ENCODE assay signal across 17 cellular contexts in the genomic region with DNA sequence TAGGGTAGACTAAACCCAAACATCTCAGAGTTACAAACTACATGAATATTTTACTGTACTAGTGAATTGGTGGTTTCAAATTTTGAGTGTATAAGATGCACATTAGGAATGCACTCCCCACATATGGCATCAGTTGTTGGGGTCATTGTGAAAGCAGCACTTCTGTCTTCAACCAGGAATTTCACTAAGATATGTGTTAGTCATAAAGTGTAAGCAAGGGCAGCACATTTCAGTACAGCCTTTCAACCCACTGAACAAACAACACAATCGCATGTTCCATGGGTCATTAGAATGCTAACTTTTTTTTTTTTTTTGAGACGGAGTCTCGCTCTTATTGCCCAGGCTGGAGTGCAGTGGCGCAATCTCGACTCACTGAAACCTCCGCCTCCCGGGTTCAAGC.
DNase-seq lines count a peak whose midpoint lies in the region; ATAC-seq, FAIRE-seq and TF ChIP-seq lines count a peak whose summit lies in the region.
"Had no signal": no experiment of that assay in that cellular context is flagged by ENCODE, and none has a peak within 500 bp of the region (broad histone marks: within the 10 kb centered on the region; RNA-seq: fewer than 3 reads in every experiment).

No MANE protein-coding gene starts in this region.

- no peaks in the 10 kb centered on the region for H4K20me1 ChIP-seq in HepG2 (ENCODE audit: insufficient read depth, low read length)

- H3K4me2 ChIP-seq in HepG2 (ENCODE audit: low read depth, low read length) = no peak overlapping the region

- H3K9ac ChIP-seq in HepG2 (ENCODE audit: insufficient read depth, low read depth, low read length) = no peak overlapping the region

- BruUV-seq in HepG2 (replicated peaks; lab: Mats Ljungman, UMichigan) = no TSS peak

- TF ChIP-seq POLR2A in HepG2 (IDR thresholded peaks at IDR 0.05; ENCODE audit: insufficient read depth in 1 of 2, low read depth in 2 of 2, low read length in 2 of 2) (no peak), right lobe of liver (IDR thresholded peaks at IDR 0.05) (no peak), adrenal gland (IDR thresholded peaks at IDR 0.05) (no peak)

- POLR2A ChIA-PET in HepG2 (lab: Yijun Ruan, JAX) = no interaction called here

- H3K36me3 ChIP-seq in HepG2 (replicated peaks in 1 of 2; ENCODE audit: control insufficient read depth in 1 of 2, insufficient read depth in 2 of 2, low read length in 2 of 2) (no peaks in the 10 kb centered on the region), right lobe of liver (no peaks in the 10 kb centered on the region), adrenal gland (replicated peaks in 1 of 2) (no peaks in the 10 kb centered on the region)

- no peak for TF ChIP-seq CTCF in HepG2 (CRISPR knock-in tag; IDR thresholded peaks at IDR 0.05)
- TF ChIP-seq CTCF in right lobe of liver (IDR thresholded peaks at IDR 0.05) = no peak
- TF ChIP-seq CTCF in adrenal gland (IDR thresholded peaks at IDR 0.05) = no peak

- WGBS in HepG2 (ENCODE audit: low lambda C conversion rate) = 7% methylated on average over 7 of the region's 7 CpGs
- 79% methylated on average over 7 of the region's 7 CpGs for WGBS in right lobe of liver (ENCODE audit: insufficient coverage, low coverage, low lambda C conversion rate, missing lambda C conversion rate)
- WGBS in adrenal gland, 4 donors = 89 to 94% (median 92%) methylated on average over 7 of the region's 7 CpGs

- no peaks in the 10 kb centered on the region for H3K4me1 ChIP-seq in HepG2 (ENCODE audit: insufficient read depth, low read length)
- no peaks in the 10 kb centered on the region for H3K4me1 ChIP-seq in right lobe of liver
- H3K4me1 ChIP-seq in adrenal gland (replicated peaks in 1 of 2) = no peaks in the 10 kb centered on the region
- H3K4me1 ChIP-seq: Caco-2 had no signal

- H3K9me3 ChIP-seq in HepG2 (ENCODE audit: low read length) (no peaks in the 10 kb centered on the region), right lobe of liver (no peaks in the 10 kb centered on the region), adrenal gland (replicated peaks in 1 of 3) (no peaks in the 10 kb centered on the region)
- H3K9me3 ChIP-seq: Caco-2 had no signal

- no peak for FAIRE-seq in HepG2 (lab: Jason Lieb, UNC)
- FAIRE-seq: G401.6, GM12892, H1 had no signal

- CTCF ChIA-PET in HepG2 (lab: Yijun Ruan, JAX; ENCODE audit: low intra/inter-chr PET ratio, low total read pairs) = no interaction called here

- H2AFZ ChIP-seq in HepG2 (ENCODE audit: low read length) = no peak overlapping the region

- DNase-seq in HepG2 (ENCODE audit: low spot score) (peak; percentile 30), right lobe of liver (no peak), HuH-7 (ENCODE audit: low spot score) (peak; percentile 5), renal cortical epithelial cell (ENCODE audit: low read depth) (peak; percentile 2), adrenal gland (no peak), CD1c-positive myeloid dendritic cell (ENCODE audit: extremely low spot score) (no peak)
- DNase-seq: C1 segment of cervical spinal cord; Caco-2; CD4-positive, CD25-positive, alpha-beta regulatory T cell; CD8-positive, alpha-beta T cell; DMS153; DND-41; H7; HCEC 1CT had no signal

- TF ChIP-seq RAD21 in HepG2 (CRISPR knock-in tag; IDR thresholded peaks at IDR 0.05) = no peak

- TF ChIP-seq EP300 in HepG2 (IDR thresholded peaks at IDR 0.05; ENCODE audit: low read depth in 2 of 2, low read length in 2 of 2) = no peak
- no peak for TF ChIP-seq EP300 in HepG2 (CRISPR knock-in tag; IDR thresholded peaks at IDR 0.05; ENCODE audit: borderline replicate concordance)

- H3K4me3 ChIP-seq in HepG2 (replicated peaks in 1 of 3; ENCODE audit: insufficient read depth in 1 of 3, low read depth in 2 of 3, low read length in 3 of 3) = no peak overlapping the region
- no peak overlapping the region for H3K4me3 ChIP-seq in right lobe of liver
- H3K4me3 ChIP-seq in adrenal gland = no peak overlapping the region

- intact Hi-C loops in HepG2 (cut with micrococcal nuclease; ENCODE audit: unreplicated experiment) = no loop called here
- intact Hi-C loops in right lobe of liver (cut with DNase I) = no loop called here
- intact Hi-C loops in adrenal gland (cut with DNase I) = no loop called here

- in situ Hi-C loops in HepG2 (cut with HindIII; ENCODE audit: extremely low pct_ligation_motif_present, low pct_unique_long_range_greater_than_20kb) = no loop called here

- H3K27ac ChIP-seq in HepG2 (ENCODE audit: extremely low read length, insufficient read depth, low read length) (no peak overlapping the region), right lobe of liver (no peak overlapping the region), adrenal gland (no peak overlapping the region)

- H3K27me3 ChIP-seq in HepG2 (ENCODE audit: control insufficient read depth in 1 of 2, insufficient read depth in 2 of 2, low read length in 2 of 2) = no peaks in the 10 kb centered on the region
- H3K27me3 ChIP-seq in right lobe of liver = no peaks in the 10 kb centered on the region
- H3K27me3 ChIP-seq in adrenal gland = no peaks in the 10 kb centered on the region

- peak; percentile 82 for ATAC-seq in HepG2
- ATAC-seq in right lobe of liver = no peak
- ATAC-seq: CD8-positive, alpha-beta T cell had no signal

- H3K79me2 ChIP-seq in HepG2 (ENCODE audit: insufficient read depth, low read length) = no peaks in the 10 kb centered on the region

TF ChIP-seq in HepG2, 621 proteins besides CTCF, POLR2A, EP300 and RAD21:
- TF ChIP-seq DNMT3B (CRISPR knock-in tag; conservative IDR thresholded peaks at IDR 0.05) (no peak), CEBPB (IDR thresholded peaks at IDR 0.05; ENCODE audit: borderline replicate concordance, low read depth, low read length) (peak; percentile 33; the same call in 1 of the 2 replicates)
- TF ChIP-seq, protein P1, sequence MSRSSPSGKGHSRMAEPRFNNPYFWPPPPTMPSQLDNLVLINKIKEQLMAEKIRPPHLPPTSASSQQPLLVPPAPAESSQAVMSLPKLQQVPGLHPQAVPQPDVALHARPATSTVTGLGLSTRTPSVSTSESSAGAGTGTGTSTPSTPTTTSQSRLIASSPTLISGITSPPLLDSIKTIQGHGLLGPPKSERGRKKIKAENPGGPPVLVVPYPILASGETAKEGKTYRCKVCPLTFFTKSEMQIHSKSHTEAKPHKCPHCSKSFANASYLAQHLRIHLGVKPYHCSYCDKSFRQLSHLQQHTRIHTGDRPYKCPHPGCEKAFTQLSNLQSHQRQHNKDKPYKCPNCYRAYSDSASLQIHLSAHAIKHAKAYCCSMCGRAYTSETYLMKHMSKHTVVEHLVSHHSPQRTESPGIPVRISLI (CRISPR knock-in tag; IDR thresholded peaks at IDR 0.05; ENCODE audit: borderline replicate concordance) = 0 out of 2 replicates have a peak, but pooled peaks have one; percentile 19

Comparison
In these comparisons a context has a peak if more than half of its experiments do, and no peak if none do; other contexts are left out.
1. DNase-seq: peak in HepG2 (single experiment), HuH-7 (single experiment) and renal cortical epithelial cell (single experiment); none in right lobe of liver (0 of 3), adrenal gland (0 of 7) and CD1c-positive myeloid dendritic cell (single experiment).